8 cellular contexts compared by ENCODE assay signal in the genomic region with DNA sequence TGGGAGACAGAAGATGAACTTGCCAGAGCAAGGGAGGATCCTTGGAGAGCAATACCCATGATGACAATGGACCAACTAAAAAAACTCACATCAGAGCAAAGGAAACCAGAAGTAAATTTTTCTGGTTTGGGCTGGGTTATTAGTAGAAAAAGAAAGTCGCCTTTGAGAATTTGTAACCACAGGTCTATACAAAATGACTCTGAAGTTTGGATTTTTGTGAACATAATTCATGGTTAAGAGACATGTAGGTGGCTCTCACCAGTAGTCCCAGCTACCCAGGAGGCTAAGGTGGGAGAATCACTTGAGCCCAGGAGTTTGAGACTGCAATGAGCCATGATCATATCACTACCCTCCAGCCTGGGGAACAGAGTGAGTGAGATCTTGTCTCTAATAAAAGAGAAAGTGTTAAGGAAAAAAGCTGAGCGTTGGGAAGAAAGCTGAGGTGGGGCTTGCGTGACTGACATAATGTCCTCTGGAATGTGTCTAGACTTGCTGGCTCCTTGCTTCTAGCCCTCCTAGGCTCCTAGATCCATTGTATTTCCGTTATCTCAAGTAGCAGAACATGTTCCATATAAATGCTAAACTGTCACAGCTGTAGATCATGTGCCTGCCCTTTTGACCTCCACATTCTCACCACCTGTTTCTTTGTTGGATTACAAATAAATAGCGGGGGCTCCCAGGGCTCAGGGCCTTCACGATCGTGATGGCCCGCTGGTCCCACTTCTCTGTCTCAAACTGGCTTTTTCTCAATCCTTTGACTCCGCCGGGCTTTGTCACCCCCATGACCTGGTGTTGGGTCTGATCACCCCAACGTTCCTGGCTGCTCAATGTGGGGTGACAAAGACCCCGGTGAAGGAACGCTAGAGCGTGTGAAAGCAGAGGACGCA. TPM values are rescaled to one million over a fixed set of nuclear protein-coding genes. Genes with fewer than 3 reads are reported as not detected.
DNase-seq lines count a peak whose midpoint lies in the region; ATAC-seq and TF ChIP-seq lines count a peak whose summit lies in the region.

No MANE protein-coding gene starts in this region.

- TF ChIP-seq CTCF in right lobe of liver (IDR thresholded peaks at IDR 0.05) (no peak), coronary artery (IDR thresholded peaks at IDR 0.05) (no peak), Caco-2 (IDR thresholded peaks at IDR 0.05; ENCODE audit: insufficient read depth in 1 of 2, low read depth in 1 of 2, low read length in 1 of 2, severe bottlenecking in 1 of 2, unreplicated experiment in 1 of 2) (no peak), colonic mucosa (IDR thresholded peaks at IDR 0.05) (no peak)

- no peak overlapping the region for H3K9ac ChIP-seq in colonic mucosa (ENCODE audit: low read depth in 2 of 2, low read length in 2 of 2)

- intact Hi-C loops in right lobe of liver (cut with DNase I) (no loop called here), Caco-2 (cut with micrococcal nuclease; ENCODE audit: unreplicated experiment) (no loop called here), colonic mucosa (cut with DNase I) (no loop called here)

- no peak for TF ChIP-seq POLR2A in right lobe of liver (IDR thresholded peaks at IDR 0.05)

- H3K9me3 ChIP-seq in right lobe of liver (no peaks in the 10 kb centered on the region), Caco-2 (no peaks in the 10 kb centered on the region), colonic mucosa (no peaks in the 10 kb centered on the region)

- 59% methylated on average over 13 of the region's 15 CpGs for WGBS in right lobe of liver (ENCODE audit: insufficient coverage, low coverage, low lambda C conversion rate, missing lambda C conversion rate)

- peaks cover 0 to 59% (median 24%) of the 10 kb centered on the region in 4 donors for H3K4me1 ChIP-seq in right lobe of liver
- H3K4me1 ChIP-seq in Caco-2: peaks cover 19% of the 10 kb centered on the region
- H3K4me1 ChIP-seq in colonic mucosa: no peaks in the 10 kb centered on the region

- POLR2A ChIA-PET in Caco-2 (lab: Charles Lee): no interaction called here

- no peaks in the 10 kb centered on the region for H3K9me3 Mint-ChIP-seq in Caco-2 (ENCODE audit: unreplicated experiment)

- H3K4me3 Mint-ChIP-seq in Caco-2 (ENCODE audit: unreplicated experiment): no peak overlapping the region

- H3K27ac Mint-ChIP-seq in Caco-2 (ENCODE audit: unreplicated experiment): no peak overlapping the region

- no peak overlapping the region for H3K4me3 ChIP-seq in right lobe of liver
- no peak overlapping the region for H3K4me3 ChIP-seq in coronary artery
- no peak overlapping the region for H3K4me3 ChIP-seq in Caco-2 (ENCODE audit: low read depth, low read length)
- H3K4me3 ChIP-seq in colonic mucosa: no peak overlapping the region

- H3K27me3 ChIP-seq in right lobe of liver: no peaks in the 10 kb centered on the region
- no peaks in the 10 kb centered on the region for H3K27me3 ChIP-seq in Caco-2 (replicated peaks; ENCODE audit: control insufficient read depth, insufficient read depth, low read length)
- H3K27me3 ChIP-seq in colonic mucosa: no peaks in the 10 kb centered on the region

- H3K27ac ChIP-seq in right lobe of liver (peak overlapping the region in 2 of 3 donors; percentile 65 to 86), coronary artery (no peak overlapping the region), colonic mucosa (no peak overlapping the region)

- peaks cover 26% of the 10 kb centered on the region for H3K4me1 Mint-ChIP-seq in Caco-2 (ENCODE audit: low read depth, unreplicated experiment)

- peaks cover 5% of the 10 kb centered on the region for H3K27me3 Mint-ChIP-seq in Caco-2 (ENCODE audit: insufficient read depth, unreplicated experiment)

- peak; percentile 34 for DNase-seq in NCI-H526 treated with DMSO at 0.1 percent for 48 hours (lab: John Stamatoyannopoulos, UW)
- DNase-seq in right lobe of liver: no peak
- no peak for DNase-seq in coronary artery (ENCODE audit: low spot score)
- DNase-seq in NCI-H1930 (lab: John Stamatoyannopoulos, UW): no peak
- no peak for DNase-seq in Caco-2
- DNase-seq in colonic mucosa: no peak

- ATAC-seq in GM18520 (IDR thresholded peaks at IDR 0.05; ENCODE audit: unreplicated experiment): peak; percentile 62
- ATAC-seq in HG02571 (IDR thresholded peaks at IDR 0.05; ENCODE audit: unreplicated experiment): peak; percentile 78
- ATAC-seq in right lobe of liver: no peak

- H3K36me3 ChIP-seq in right lobe of liver (no peaks in the 10 kb centered on the region), Caco-2 (ENCODE audit: control insufficient read depth, insufficient read depth, low read length) (no peaks in the 10 kb centered on the region), colonic mucosa (no peaks in the 10 kb centered on the region)

- CTCF ChIA-PET in Caco-2 (lab: Charles Lee): interaction anchor here (0.5 kb wide), 1 partner anchor 250 kb away, joined by 5 read pairs; no protein-coding TSS in a partner anchor

- BruUV-seq in Caco-2 (replicated peaks; lab: Mats Ljungman, UMichigan): no TSS peak

- no peaks in the 10 kb centered on the region for H3K36me3 Mint-ChIP-seq in Caco-2 (ENCODE audit: insufficient read depth, unreplicated experiment)

RNA-seq across cellular contexts. Expression of a gene that starts 56.2 kb away (rescaled TPM):
- total RNA-seq in right lobe of liver (100 to 1,000 TPM in 2 of 6 experiments, 10 to 100 TPM in 4; 58.9 to 126 (median 82.1) TPM), Caco-2 (2022) (106 and 126 TPM in 2 replicates), colonic mucosa (10 to 100 TPM; 24.4 to 79.6 TPM)

Comparison
In these comparisons a context has a peak if more than half of its experiments do, and no peak if none do; other contexts are left out.
1. ATAC-seq: peak in GM18520 (single experiment) and HG02571 (single experiment); none in right lobe of liver (0 of 4).
2. H3K27ac ChIP-seq: peak in right lobe of liver (2 of 3); none in coronary artery (0 of 2) and colonic mucosa (single experiment).